21 cellular contexts compared by ENCODE assay signal in genomic region chrX:31139966-31140365, GRCh38.
"Had no signal": no experiment of that assay in that cellular context is flagged by ENCODE, and none has a peak within 500 bp of the region (broad histone marks: within the 10 kb centered on the region; RNA-seq: fewer than 3 reads in every experiment).

No MANE protein-coding gene starts in this region.

- H3K4me3 ChIP-seq: coronary artery, thyroid gland had no signal

- H3K27ac ChIP-seq: coronary artery, foreskin keratinocyte, thyroid gland had no signal

- ATAC-seq: activated CD8-positive, alpha-beta memory T cell treated with anti-CD3 and anti-CD28 coated beads, Interleukin-2, amount 10 ng/mL, durations not matched to agents 7 days and 5 days; activated T-helper 17 cell treated with anti-CD3 and anti-CD28 coated beads, Interleukin-2, amount 50 U/mL, for 72 hours; foreskin keratinocyte; left lobe of liver had no signal

- DNase-seq: activated B cell treated with CpG ODN at 0.5 μM for 24 hours; activated CD4-positive, alpha-beta memory T cell treated with anti-CD3 and anti-CD28 coated beads, Interleukin-2, amount 10 ng/mL, durations not matched to agents 7 days and 5 days; activated CD4-positive, alpha-beta T cell treated with anti-CD3 and anti-CD28 coated beads for 4 hours; activated CD8-positive, alpha-beta memory T cell treated with anti-CD3 and anti-CD28 coated beads, Interleukin-2, amount 10 ng/mL, durations not matched to agents 7 days and 5 days; activated naive CD4-positive, alpha-beta T cell; activated naive CD8-positive, alpha-beta T cell treated with anti-CD3 and anti-CD28 coated beads for 36 hours; central memory CD4-positive, alpha-beta T cell; foreskin keratinocyte; glutamatergic neuron; hippocampal formation; kidney; nephron progenitor cell; nucleus accumbens; retina; stimulated activated CD8-positive, alpha-beta memory T cell treated with anti-CD3 and anti-CD28 coated beads, Interleukin-4, amount 100 ng/mL, for 48 hours; stimulated activated naive CD4-positive, alpha-beta T cell; T-helper 2 cell; thyroid gland had no signal
